Comparison of ENCODE assay signal across 9 cellular contexts in genomic region chr17:44005527-44005864, GRCh38. TPM values are rescaled to one million over a fixed set of nuclear protein-coding genes. Genes with fewer than 3 reads are reported as not detected.
DNase-seq lines count a peak whose midpoint lies in the region; ATAC-seq and TF ChIP-seq lines count a peak whose summit lies in the region.
"Had no signal": no experiment of that assay in that cellular context is flagged by ENCODE, and none has a peak within 500 bp of the region (broad histone marks: within the 10 kb centered on the region; RNA-seq: fewer than 3 reads in every experiment).

No MANE protein-coding gene starts in this region.

- H3K27me3 ChIP-seq in dorsolateral prefrontal cortex = peaks cover 0 to 49% (median 25%) of the 10 kb centered on the region in 45 donors
- peaks cover 0 to 16% of the 10 kb centered on the region in 2 experiments for H3K27me3 ChIP-seq in mesenchymal stem cell (ENCODE audit: control insufficient read depth in 1 of 2, insufficient read depth in 1 of 2, low read length in 2 of 2)
- peaks cover 3 to 67% of the 10 kb centered on the region in 2 donors for H3K27me3 ChIP-seq in tibial nerve

- H3K4ac ChIP-seq in mesenchymal stem cell (ENCODE audit: low read depth in 1 of 2, low read length in 2 of 2) = peak overlapping the region in 1 of 2 experiments; percentile 54

- 9% methylated on average over 20 of the region's 20 CpGs for WGBS in mesenchymal stem cell
- WGBS in tibial nerve, 2 donors = 0 to 14% methylated on average over 1 to 8 of the region's 20 CpGs

- peaks cover 37% of the 10 kb centered on the region for H3K4me1 Mint-ChIP-seq in activated T-cell treated with anti-CD3 and anti-CD28 coated beads, Interleukin-2, amount 50 U/mL, for 72 hours (ENCODE audit: low read depth)

- no peak overlapping the region for H3K27ac Mint-ChIP-seq in activated T-cell treated with anti-CD3 and anti-CD28 coated beads, Interleukin-2, amount 50 U/mL, for 72 hours

- H3K18ac ChIP-seq in mesenchymal stem cell (ENCODE audit: low read depth in 1 of 2, low read length in 2 of 2) = peak overlapping the region in 1 of 2 experiments; percentile 30

- H3K4me3 Mint-ChIP-seq in activated T-cell treated with anti-CD3 and anti-CD28 coated beads, Interleukin-2, amount 50 U/mL, for 72 hours = peak overlapping the region; percentile 65 to 90

- H3K27ac ChIP-seq in dorsolateral prefrontal cortex = peak overlapping the region in 3 of 59 donors; percentile 15 to 36 (median 36)
- H3K27ac ChIP-seq in mesenchymal stem cell (ENCODE audit: low read length, poor library complexity, severe bottlenecking) = no peak overlapping the region
- peak overlapping the region in 2 of 4 donors; percentile 61 to 69 for H3K27ac ChIP-seq in tibial nerve

- TF ChIP-seq EP300 in tibial nerve (IDR thresholded peaks at IDR 0.05) = no peak

- no peak for ATAC-seq in activated T-cell treated with anti-CD3 and anti-CD28 coated beads, Interleukin-2, amount 50 U/mL, for 72 hours (replicated peaks in 1 of 2)

- intact Hi-C loops in dorsolateral prefrontal cortex (cut with DNase I) = loop anchor here in 1 of 2 donors (5.0 kb wide), 1 partner anchor 83 kb away; no protein-coding TSS in a partner anchor

- no peak overlapping the region for H2AK5ac ChIP-seq in mesenchymal stem cell (ENCODE audit: low read length, severe bottlenecking)

- H4K8ac ChIP-seq in mesenchymal stem cell (ENCODE audit: low read length) = peak overlapping the region; percentile 42

- no peak overlapping the region for H2BK15ac ChIP-seq in mesenchymal stem cell (ENCODE audit: low read depth, poor library complexity, severe bottlenecking)

- peak overlapping the region in 53 of 59 donors; percentile 5 to 70 (median 51) for H3K4me3 ChIP-seq in dorsolateral prefrontal cortex
- H3K4me3 ChIP-seq in mesenchymal stem cell (ENCODE audit: insufficient read depth in 1 of 2, low read depth in 1 of 2, low read length in 2 of 2) = peak overlapping the region; percentile 49 to 81
- peak overlapping the region in 3 of 4 donors; percentile 4 to 62 (median 57) for H3K4me3 ChIP-seq in tibial nerve

- peaks cover 18% of the 10 kb centered on the region for H3K79me1 ChIP-seq in mesenchymal stem cell (replicated peaks; ENCODE audit: low read length, poor library complexity, severe bottlenecking)

- H2BK120ac ChIP-seq in mesenchymal stem cell (ENCODE audit: low read depth, low read length) = no peak overlapping the region

- H2AFZ ChIP-seq in mesenchymal stem cell (ENCODE audit: low read depth, low read length) = no peak overlapping the region

- no peak for TF ChIP-seq CTCF in dorsolateral prefrontal cortex (IDR thresholded peaks at IDR 0.05 in 54 of 56, conservative IDR thresholded peaks at IDR 0.05 in 2 of 56; ENCODE audit: low read depth in 1 of 56, partially characterized antibody in 56 of 56)
- no peak for TF ChIP-seq CTCF in tibial nerve (IDR thresholded peaks at IDR 0.05)

- H3K9me3 Mint-ChIP-seq in activated T-cell treated with anti-CD3 and anti-CD28 coated beads, Interleukin-2, amount 50 U/mL, for 72 hours = no peaks in the 10 kb centered on the region

- H3K9me3 ChIP-seq in mesenchymal stem cell (ENCODE audit: control insufficient read depth, low read length) (no peaks in the 10 kb centered on the region), tibial nerve (no peaks in the 10 kb centered on the region)

- peaks cover 5 to 24% of the 10 kb centered on the region in 2 experiments for H3K36me3 ChIP-seq in mesenchymal stem cell (ENCODE audit: control insufficient read depth in 1 of 2, insufficient read depth in 2 of 2, low read depth in 1 of 2, low read length in 2 of 2)
- H3K36me3 ChIP-seq in tibial nerve = peaks cover 0 to 13% (median 0%) of the 10 kb centered on the region in 3 donors

- H3K36me3 Mint-ChIP-seq in activated T-cell treated with anti-CD3 and anti-CD28 coated beads, Interleukin-2, amount 50 U/mL, for 72 hours (ENCODE audit: insufficient read depth in 2 of 2) = peaks cover 0 to 3% of the 10 kb centered on the region in 2 donors

- H2BK12ac ChIP-seq in mesenchymal stem cell (ENCODE audit: low read length in 2 of 2) = peak overlapping the region in 1 of 2 experiments; percentile 12

- peak overlapping the region in 1 of 2 experiments; percentile 28 for H3K23ac ChIP-seq in mesenchymal stem cell (ENCODE audit: low read length in 2 of 2)

- no peak overlapping the region for H2BK5ac ChIP-seq in mesenchymal stem cell (ENCODE audit: low read depth, low read length, poor library complexity, severe bottlenecking)

- no peak overlapping the region for H3K14ac ChIP-seq in mesenchymal stem cell (ENCODE audit: low read length in 2 of 2)

- H3K4me1 ChIP-seq in mesenchymal stem cell (ENCODE audit: control insufficient read depth, insufficient read depth, low read depth, low read length) (peaks cover 40% of the 10 kb centered on the region), tibial nerve (peaks cover 0 to 42% (median 31%) of the 10 kb centered on the region in 4 donors)

- H3K4me2 ChIP-seq in mesenchymal stem cell (ENCODE audit: low read length, poor library complexity, severe bottlenecking) = peak overlapping the region; percentile 83

- peak overlapping the region; percentile 78 for H3K9ac ChIP-seq in mesenchymal stem cell (ENCODE audit: low read length)

- peaks cover 9% of the 10 kb centered on the region for H3K27me3 Mint-ChIP-seq in activated T-cell treated with anti-CD3 and anti-CD28 coated beads, Interleukin-2, amount 50 U/mL, for 72 hours (ENCODE audit: low read depth)

- no peak overlapping the region for H4K91ac ChIP-seq in mesenchymal stem cell (ENCODE audit: low read length)

- no peak for TF ChIP-seq POLR2A in tibial nerve (IDR thresholded peaks at IDR 0.05)

- no peak for DNase-seq in activated T-cell treated with anti-CD3 and anti-CD28 coated beads, Interleukin-2, amount 50 U/mL, for 72 hours
- no peak for DNase-seq in activated T-cell treated with anti-CD3 and anti-CD28 coated beads, Interleukin-2, amount 50 U/mL, for 1 hour
- DNase-seq in dorsolateral prefrontal cortex = no peak
- DNase-seq in mesenchymal stem cell = no peak
- DNase-seq in tibial nerve (ENCODE audit: low spot score in 2 of 2) = no peak
- DNase-seq in stimulated activated CD8-positive, alpha-beta memory T cell treated with anti-CD3 and anti-CD28 coated beads, Interleukin-4, amount 100 ng/mL, for 48 hours = no peak
- DNase-seq in stimulated activated CD4-positive, alpha-beta T cell treated with anti-CD3 and anti-CD28 coated beads, Interleukin-12 subunit alpha, Interleukin-12 subunit beta, amount 100 ng/mL, for 4 hours = no peak
- no peak for DNase-seq in iPS-NIHi11 (ENCODE audit: low spot score)

RNA-seq across cellular contexts. Expression of gene NAGS, which starts 1.1 kb away (rescaled TPM):
- 1 to 10 TPM; 1.4 to 1.8 TPM for total RNA-seq in activated T-cell treated with anti-CD3 and anti-CD28 coated beads, Interleukin-2, amount 50 U/mL, for 72 hours
- total RNA-seq in dorsolateral prefrontal cortex = 1 to 10 TPM in 91 of 120 experiments, under 1 TPM in 27, not detected in 2; 0.22 to 4.0 (median 1.6) TPM
- 0.86 TPM for polyA plus RNA-seq in mesenchymal stem cell (2013, experiment 1 of 2)
- 0.96 TPM for polyA plus RNA-seq in mesenchymal stem cell (2013, experiment 2 of 2)
- 1 to 10 TPM in 3 of 4 donors, under 1 TPM in 1; 0.84 to 7.2 (median 1.8) TPM for total RNA-seq in tibial nerve

RNA-seq across cellular contexts. Expression of gene TMEM101, which starts 9.3 kb away (rescaled TPM):
- 10 to 100 TPM; 32.3 to 34.9 TPM for total RNA-seq in activated T-cell treated with anti-CD3 and anti-CD28 coated beads, Interleukin-2, amount 50 U/mL, for 72 hours
- 10 to 100 TPM; 13.5 to 26.7 (median 19.9) TPM for total RNA-seq in dorsolateral prefrontal cortex
- polyA plus RNA-seq in mesenchymal stem cell (2013, experiment 1 of 2) = 21.7 TPM
- 22.1 TPM for polyA plus RNA-seq in mesenchymal stem cell (2013, experiment 2 of 2)
- 10 to 100 TPM; 28.6 to 41.2 (median 34.5) TPM for total RNA-seq in tibial nerve

RNA-seq across cellular contexts. Expression of gene PYY, which starts 51.8 kb away (rescaled TPM):
- not detected for total RNA-seq in activated T-cell treated with anti-CD3 and anti-CD28 coated beads, Interleukin-2, amount 50 U/mL, for 72 hours
- total RNA-seq in dorsolateral prefrontal cortex (1 to 10 TPM in 2 of 120 experiments, under 1 TPM in 7, not detected in 111; 0.29 to 1.1 (median 0.59) TPM), tibial nerve (1 to 10 TPM in 1 of 4 donors, not detected in 3; 2.0 TPM)
- polyA plus RNA-seq in mesenchymal stem cell (2013, experiment 1 of 2) = not detected
- polyA plus RNA-seq in mesenchymal stem cell (2013, experiment 2 of 2) = not detected
- polyA plus RNA-seq: IgD-negative memory B cell had no signal
